ENCODE assay signal across 10 cellular contexts in genomic region chr4:173752610-173753009, GRCh38.
DNase-seq lines count a peak whose midpoint lies in the region; ATAC-seq and TF ChIP-seq lines count a peak whose summit lies in the region.
"Had no signal": no experiment of that assay in that cellular context is flagged by ENCODE, and none has a peak within 500 bp of the region (broad histone marks: within the 10 kb centered on the region; RNA-seq: fewer than 3 reads in every experiment).

No MANE protein-coding gene starts in this region.

- WGBS in lower leg skin, 2 donors = 44 to 55% methylated on average over 7 of the region's 7 CpGs

- TF ChIP-seq CTCF in lower lobe of right lung (IDR thresholded peaks at IDR 0.05) (peak; percentile 23), lower leg skin (IDR thresholded peaks at IDR 0.05) (no peak)

- H3K27ac ChIP-seq in lower lobe of right lung = no peak overlapping the region
- H3K27ac ChIP-seq: BLaER1, neutrophil had no signal

- ATAC-seq in HG03520 (IDR thresholded peaks at IDR 0.05; ENCODE audit: unreplicated experiment) (peak; percentile 54), lower lobe of right lung (no peak)

- intact Hi-C loops in lower lobe of right lung (cut with DNase I) = no loop called here
- intact Hi-C loops in lower leg skin (cut with DNase I; ENCODE audit: low total_unique reads) = no loop called here

- H3K4me1 ChIP-seq in lower lobe of right lung = no peaks in the 10 kb centered on the region
- H3K4me1 ChIP-seq: BLaER1 had no signal

- H3K4me3 ChIP-seq in lower lobe of right lung (no peak overlapping the region), lower leg skin (ENCODE audit: low read depth, poor library complexity, severe bottlenecking) (no peak overlapping the region)
- H3K4me3 ChIP-seq: BLaER1 had no signal

- no peak for TF ChIP-seq POLR2A in lower leg skin (IDR thresholded peaks at IDR 0.05)

- DNase-seq in NCI-H748 (lab: John Stamatoyannopoulos, UW; ENCODE audit: unreplicated experiment) = peak; percentile 16
- no peak for DNase-seq in NCI-H748 treated with DMSO at 0.1 percent for 48 hours (lab: John Stamatoyannopoulos, UW)
- DNase-seq in activated CD4-positive, alpha-beta T cell treated with anti-CD3 and anti-CD28 coated beads, Interleukin-2, amount 50 U/mL, for 1 hour = peak; percentile 0
- no peak for DNase-seq in lower lobe of right lung
- no peak for DNase-seq in NCI-H2227 treated with DMSO at 0.1 percent for 48 hours (lab: John Stamatoyannopoulos, UW)
- DNase-seq in lower leg skin (ENCODE audit: low spot score in 2 of 2) = no peak
- no peak for DNase-seq in T1000 (lab: John Stamatoyannopoulos, UW)

- H3K27me3 ChIP-seq in lower lobe of right lung (ENCODE audit: low read depth) = no peaks in the 10 kb centered on the region
- H3K27me3 ChIP-seq: BLaER1, neutrophil had no signal

- H3K9me3 ChIP-seq in lower lobe of right lung = no peaks in the 10 kb centered on the region
- H3K9me3 ChIP-seq: BLaER1, neutrophil had no signal

- no peaks in the 10 kb centered on the region for H3K36me3 ChIP-seq in lower lobe of right lung
- H3K36me3 ChIP-seq: BLaER1, neutrophil had no signal

Comparison
In these comparisons a context has a peak if more than half of its experiments do, and no peak if none do; other contexts are left out.
1. DNase-seq: peak in NCI-H748 (single experiment) and activated CD4-positive, alpha-beta T cell treated with anti-CD3 and anti-CD28 coated beads, Interleukin-2, amount 50 U/mL, for 1 hour (single experiment); none in NCI-H748 treated with DMSO at 0.1 percent for 48 hours (single experiment), lower lobe of right lung (single experiment), NCI-H2227 treated with DMSO at 0.1 percent for 48 hours (single experiment), lower leg skin (0 of 2) and T1000 (single experiment).